In genomic region chr9:121714075-121714705, GRCh38 we compare ENCODE assay signal across 17 cellular contexts.
DNase-seq lines count a peak whose midpoint lies in the region; ATAC-seq, FAIRE-seq and TF ChIP-seq lines count a peak whose summit lies in the region.
"Had no signal": no experiment of that assay in that cellular context is flagged by ENCODE, and none has a peak within 500 bp of the region (broad histone marks: within the 10 kb centered on the region; RNA-seq: fewer than 3 reads in every experiment).

No MANE protein-coding gene starts in this region.

- no peak for ATAC-seq in HG02870 (IDR thresholded peaks at IDR 0.05; ENCODE audit: unreplicated experiment)
- ATAC-seq: Right ventricle myocardium inferior, T-cell had no signal

- H3K4me1 Mint-ChIP-seq in Calu3 (ENCODE audit: low read depth, unreplicated experiment), result peaks cover 14% of the 10 kb centered on the region
- H3K4me1 Mint-ChIP-seq in activated T-cell treated with anti-CD3 and anti-CD28 coated beads, Interleukin-2, amount 50 U/mL, for 24 hours (ENCODE audit: low read depth), result no peaks in the 10 kb centered on the region
- H3K4me1 Mint-ChIP-seq: T-cell had no signal

- H3K4me3 ChIP-seq in HEK293 (ENCODE audit: low read depth, low read length) (no peak overlapping the region), bronchial epithelial cell (ENCODE audit: low read depth, low read length) (no peak overlapping the region)
- H3K4me3 ChIP-seq: SK-N-MC had no signal

- H3K27me3 Mint-ChIP-seq in Calu3 (ENCODE audit: unreplicated experiment), result no peaks in the 10 kb centered on the region
- no peaks in the 10 kb centered on the region for H3K27me3 Mint-ChIP-seq in activated T-cell treated with anti-CD3 and anti-CD28 coated beads, Interleukin-2, amount 50 U/mL, for 24 hours

- no peak overlapping the region for H3K27ac Mint-ChIP-seq in Calu3 (ENCODE audit: unreplicated experiment)
- no peak overlapping the region for H3K27ac Mint-ChIP-seq in activated T-cell treated with anti-CD3 and anti-CD28 coated beads, Interleukin-2, amount 50 U/mL, for 24 hours
- H3K27ac Mint-ChIP-seq: T-cell had no signal

- DNase-seq in Calu3, result peak; percentile 14
- peak; percentile 42 for DNase-seq in NCI-H510A treated with DMSO at 0.1 percent for 48 hours (lab: John Stamatoyannopoulos, UW)
- no peak for DNase-seq in bronchial epithelial cell (ENCODE audit: low read depth)
- no peak for DNase-seq in ureter (ENCODE audit: low spot score)
- no peak for DNase-seq in activated T-cell treated with anti-CD3 and anti-CD28 coated beads, Interleukin-2, amount 50 U/mL, for 24 hours
- no peak for DNase-seq in activated CD8-positive, alpha-beta memory T cell treated with anti-CD3 and anti-CD28 coated beads for 24 hours
- DNase-seq: DMS 273 treated with DMSO at 0.1 percent for 48 hours, H7, NCI-H1048, NCI-H187 treated with DMSO at 0.1 percent for 48 hours, NCI-H524 treated with DMSO at 0.1 percent for 48 hours, T-cell, T-helper 9 cell had no signal

- H3K27ac ChIP-seq in HEK293 (ENCODE audit: extremely low read depth, low read depth, low read length), result no peak overlapping the region
- H3K27ac ChIP-seq: SK-N-MC had no signal

- CTCF ChIA-PET in Calu3 (lab: Charles Lee), result interaction anchor here (0.6 to 1.0 kb wide), 3 partner anchors 10 to 255 kb away, joined by 3 to 4 read pairs (median 4); no protein-coding TSS in a partner anchor
- CTCF ChIA-PET in HEK293 (lab: Yijun Ruan, JAX), result interaction anchor here (0.7 to 1.6 kb wide), 3 partner anchors 18 to 426 kb away, joined by 3 to 6 read pairs (median 3); no protein-coding TSS in a partner anchor

- no peaks in the 10 kb centered on the region for H3K4me1 ChIP-seq in HEK293 (ENCODE audit: control insufficient read depth, insufficient read depth, low read length)

- no peaks in the 10 kb centered on the region for H3K27me3 ChIP-seq in bronchial epithelial cell (ENCODE audit: control insufficient read depth, insufficient read depth, low read length)

- TF ChIP-seq CTCF in Calu3 (IDR thresholded peaks at IDR 0.05; ENCODE audit: unreplicated experiment), result no peak
- no peak for TF ChIP-seq CTCF in HEK293 (tag by site-specific recombination; IDR thresholded peaks at IDR 0.05)
- TF ChIP-seq CTCF in bronchial epithelial cell (IDR thresholded peaks at IDR 0.05; ENCODE audit: insufficient read depth, low read length, severe bottlenecking), result no peak

- intact Hi-C loops in Calu3 (cut with micrococcal nuclease; ENCODE audit: unreplicated experiment), result no loop called here

- H3K36me3 Mint-ChIP-seq in Calu3 (ENCODE audit: insufficient read depth, unreplicated experiment), result peaks cover 3% of the 10 kb centered on the region
- no peaks in the 10 kb centered on the region for H3K36me3 Mint-ChIP-seq in activated T-cell treated with anti-CD3 and anti-CD28 coated beads, Interleukin-2, amount 50 U/mL, for 24 hours (ENCODE audit: low read depth)
- H3K36me3 Mint-ChIP-seq: T-cell had no signal

- no peak overlapping the region for H3K4me3 Mint-ChIP-seq in Calu3 (ENCODE audit: low read depth, unreplicated experiment)
- no peak overlapping the region for H3K4me3 Mint-ChIP-seq in activated T-cell treated with anti-CD3 and anti-CD28 coated beads, Interleukin-2, amount 50 U/mL, for 24 hours
- H3K4me3 Mint-ChIP-seq: T-cell had no signal

- peak; percentile 47 for FAIRE-seq in bronchial epithelial cell (lab: Jason Lieb, UNC)

- BruUV-seq in Calu3 (replicated peaks; lab: Mats Ljungman, UMichigan), result no TSS peak

- H3K9me3 ChIP-seq in HEK293 (ENCODE audit: control insufficient read depth, insufficient read depth, low read depth, low read length), result no peaks in the 10 kb centered on the region

- POLR2A ChIA-PET in HEK293 (lab: Yijun Ruan, JAX), result interaction anchor here (0.6 kb wide), 1 partner anchor 22 kb away, joined by 4 read pairs; no protein-coding TSS in a partner anchor

- H3K9me3 Mint-ChIP-seq in Calu3 (ENCODE audit: low read depth, unreplicated experiment), result no peaks in the 10 kb centered on the region
- H3K9me3 Mint-ChIP-seq in activated T-cell treated with anti-CD3 and anti-CD28 coated beads, Interleukin-2, amount 50 U/mL, for 24 hours, result no peaks in the 10 kb centered on the region
- H3K9me3 Mint-ChIP-seq: T-cell had no signal

- H3K36me3 ChIP-seq in HEK293 (ENCODE audit: control insufficient read depth in 2 of 2, insufficient read depth in 1 of 2, low read length in 2 of 2) (peaks cover 0 to 10% of the 10 kb centered on the region in 2 experiments; a peak in 1 of 3 replicates), bronchial epithelial cell (ENCODE audit: control insufficient read depth, insufficient read depth, low read length) (peaks cover 10% of the 10 kb centered on the region)

TF ChIP-seq in HEK293, 187 proteins besides CTCF, POLR2A, EP300 and RAD21 (continues in another document):
- TF ChIP-seq EGR2 (tag by site-specific recombination; IDR thresholded peaks at IDR 0.05; ENCODE audit: low read depth) (no peak), HOXC10 (CRISPR knock-in tag; IDR thresholded peaks at IDR 0.05) (no peak), ZNF549 (tag by site-specific recombination; IDR thresholded peaks at IDR 0.05) (no peak), ZNF610 (tag by site-specific recombination; IDR thresholded peaks at IDR 0.05; ENCODE audit: borderline replicate concordance) (no peak), ZNF341 (tag by site-specific recombination; IDR thresholded peaks at IDR 0.05; ENCODE audit: low read depth) (no peak), IKZF3 (tag by site-specific recombination; IDR thresholded peaks at IDR 0.05) (no peak), ZNF768 (tag by site-specific recombination; IDR thresholded peaks at IDR 0.05) (no peak), INSM2 (tag by site-specific recombination; IDR thresholded peaks at IDR 0.05) (peak; percentile 27; the same call in 1 of the 2 replicates), SCRT2 (tag by site-specific recombination; IDR thresholded peaks at IDR 0.05) (peak; percentile 88), KLF1 (tag by site-specific recombination; IDR thresholded peaks at IDR 0.05) (no peak), ZNF23 (tag by site-specific recombination; IDR thresholded peaks at IDR 0.05; ENCODE audit: borderline replicate concordance) (no peak), FEZF1 (tag by site-specific recombination; IDR thresholded peaks at IDR 0.05) (peak; percentile 22; the same call in 1 of the 2 replicates), SCRT1 (tag by site-specific recombination; IDR thresholded peaks at IDR 0.05; ENCODE audit: borderline replicate concordance) (no peak), ZNF223 (tag by site-specific recombination; IDR thresholded peaks at IDR 0.05) (no peak), ZNF792 (tag by site-specific recombination; IDR thresholded peaks at IDR 0.05) (no peak), ZNF211 (tag by site-specific recombination; IDR thresholded peaks at IDR 0.05; ENCODE audit: low read depth) (no peak), ZNF16 (tag by site-specific recombination; IDR thresholded peaks at IDR 0.05; ENCODE audit: low read depth) (no peak), ZIC2 (tag by site-specific recombination; IDR thresholded peaks at IDR 0.05) (no peak), ATF2 (tag by site-specific recombination; IDR thresholded peaks at IDR 0.05; ENCODE audit: low read depth) (no peak), ZBTB48 (tag by site-specific recombination; IDR thresholded peaks at IDR 0.05) (no peak), ZNF175 (tag by site-specific recombination; IDR thresholded peaks at IDR 0.05) (no peak), ZNF366 (tag by site-specific recombination; conservative IDR thresholded peaks at IDR 0.05) (peak; percentile 42; the same call in 1 of the 2 replicates), ZEB2 (tag by site-specific recombination; IDR thresholded peaks at IDR 0.05) (0 out of 2 replicates have a peak, but pooled peaks have one; percentile 31), ZNF521 (tag by site-specific recombination; IDR thresholded peaks at IDR 0.05) (no peak), ZNF548 (tag by site-specific recombination; IDR thresholded peaks at IDR 0.05) (no peak), ZNF629 (tag by site-specific recombination; IDR thresholded peaks at IDR 0.05) (peak; percentile 54), ZNF138 (tag by site-specific recombination; IDR thresholded peaks at IDR 0.05; ENCODE audit: borderline replicate concordance) (no peak), ZNF2 (tag by site-specific recombination; IDR thresholded peaks at IDR 0.05) (no peak), ZNF239 (tag by site-specific recombination; IDR thresholded peaks at IDR 0.05) (no peak)

Comparison
In these comparisons a context has a peak if more than half of its experiments do, and no peak if none do; other contexts are left out.
1. DNase-seq: peak in Calu3 (single experiment) and NCI-H510A treated with DMSO at 0.1 percent for 48 hours (single experiment); none in bronchial epithelial cell (single experiment), ureter (single experiment), activated T-cell treated with anti-CD3 and anti-CD28 coated beads, Interleukin-2, amount 50 U/mL, for 24 hours (single experiment) and activated CD8-positive, alpha-beta memory T cell treated with anti-CD3 and anti-CD28 coated beads for 24 hours (single experiment).